Comparison of ENCODE assay signal across 7 cellular contexts in the genomic region with DNA sequence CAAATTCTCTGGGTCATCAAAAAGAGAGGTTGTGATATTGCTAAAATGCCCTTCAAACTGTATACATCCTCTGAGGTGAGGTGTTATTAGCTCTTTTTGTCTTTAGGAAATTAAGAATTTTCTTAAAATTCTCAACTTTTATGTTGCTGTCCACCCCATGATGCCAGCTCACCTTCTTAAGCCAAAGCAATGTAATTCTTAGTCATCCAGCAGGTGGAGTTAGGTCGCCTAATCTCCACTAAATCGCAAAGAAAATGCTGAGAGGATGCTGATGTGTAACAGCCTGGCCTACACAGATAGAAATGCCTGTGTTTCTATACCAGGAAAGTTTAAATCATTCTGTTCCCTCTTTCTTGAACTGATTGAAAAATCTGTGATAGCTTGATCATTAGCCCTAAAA.
DNase-seq lines count a peak whose midpoint lies in the region; ATAC-seq and TF ChIP-seq lines count a peak whose summit lies in the region.

No MANE protein-coding gene starts in this region.

- POLR2A ChIA-PET in OCI-LY7 (lab: Charles Lee): interaction anchor here (0.9 kb wide), 2 partner anchors 16 to 927 kb away, joined by 3 read pairs; no protein-coding TSS in a partner anchor

- peak; percentile 56 for TF ChIP-seq CTCF in GM10266 (IDR thresholded peaks at IDR 0.05; ENCODE audit: control insufficient read depth, insufficient read depth, low read depth, missing control alignments)
- TF ChIP-seq CTCF in OCI-LY7 (conservative IDR thresholded peaks at IDR 0.05; ENCODE audit: low read length): peak; percentile 74

- H3K9me3 ChIP-seq in OCI-LY7 (ENCODE audit: low read length): no peaks in the 10 kb centered on the region

- ATAC-seq in GM21526 (IDR thresholded peaks at IDR 0.05; ENCODE audit: low FRiP score, unreplicated experiment): peak; percentile 97

- no TSS peak for BruUV-seq in OCI-LY7 (replicated peaks; lab: Mats Ljungman, UMichigan)

- H3K4me1 ChIP-seq in OCI-LY7 (ENCODE audit: insufficient read depth, low read length, poor library complexity, severe bottlenecking): no peaks in the 10 kb centered on the region

- DNase-seq in GM10266 (ENCODE audit: extremely low spot score): peak; percentile 13
- DNase-seq in HT-29 (ENCODE audit: low spot score): peak; percentile 63
- peak; percentile 48 for DNase-seq in OCI-LY7 (ENCODE audit: low spot score)
- DNase-seq in fibroblast of gingiva (ENCODE audit: low read depth): peak; percentile 45
- DNase-seq in pulmonary artery endothelial cell (ENCODE audit: low read depth, low spot score): peak; percentile 17
- DNase-seq in stimulated activated CD4-positive, alpha-beta T cell treated with anti-CD3 and anti-CD28 coated beads, Interleukin-2, amount 100 ng/mL, for 48 hours: no peak

- H4K20me1 ChIP-seq in OCI-LY7 (ENCODE audit: insufficient read depth, low read length): no peaks in the 10 kb centered on the region

- no peaks in the 10 kb centered on the region for H3K9me2 ChIP-seq in OCI-LY7 (ENCODE audit: insufficient read depth, low read length)

- H3K27ac ChIP-seq in OCI-LY7 (ENCODE audit: low read depth, low read length, poor library complexity, severe bottlenecking): no peak overlapping the region

- H3K4me3 ChIP-seq in OCI-LY7 (ENCODE audit: low read depth, low read length, poor library complexity, severe bottlenecking): no peak overlapping the region

- H2AFZ ChIP-seq in OCI-LY7 (ENCODE audit: low read length): no peak overlapping the region

- no peaks in the 10 kb centered on the region for H3K79me2 ChIP-seq in OCI-LY7 (ENCODE audit: insufficient read depth, low read depth, low read length)

- CTCF ChIA-PET in OCI-LY7 (lab: Charles Lee; ENCODE audit: unreplicated experiment): no interaction called here

- no peaks in the 10 kb centered on the region for H3K36me3 ChIP-seq in OCI-LY7 (ENCODE audit: insufficient read depth, low read length)

- H3K4me2 ChIP-seq in OCI-LY7 (ENCODE audit: low read length): no peak overlapping the region

- intact Hi-C loops in OCI-LY7 (cut with micrococcal nuclease; ENCODE audit: unreplicated experiment): no loop called here

Comparison
In these comparisons a context has a peak if more than half of its experiments do, and no peak if none do; other contexts are left out.
1. DNase-seq: peak in GM10266 (single experiment), HT-29 (single experiment), OCI-LY7 (single experiment), fibroblast of gingiva (single experiment) and pulmonary artery endothelial cell (single experiment); none in stimulated activated CD4-positive, alpha-beta T cell treated with anti-CD3 and anti-CD28 coated beads, Interleukin-2, amount 100 ng/mL, for 48 hours (0 of 2).